8 cellular contexts compared by ENCODE assay signal in genomic region chr1:36307601-36308330, GRCh38. TPM values are rescaled to one million over a fixed set of nuclear protein-coding genes. Genes with fewer than 3 reads are reported as not detected.
A peak's percentile ranks its signal among the peaks of the same experiment; 100 is the strongest.
DNase-seq lines count a peak whose midpoint lies in the region; ATAC-seq and TF ChIP-seq lines count a peak whose summit lies in the region.

No MANE protein-coding gene starts in this region.

- H3K4me1 Mint-ChIP-seq in CD14-positive monocyte: peaks cover 34% of the 10 kb centered on the region
- H3K4me1 Mint-ChIP-seq in natural killer cell treated with Interleukin-12 subunit alpha and Interleukin-12 subunit beta and Interleukin-15 and Interleukin-18, amount 100 ng/mL, for 72 hours (ENCODE audit: low read depth in 2 of 2): peaks cover 5 to 14% of the 10 kb centered on the region in 2 donors

- H3K36me3 Mint-ChIP-seq in CD14-positive monocyte: peaks cover 19 to 22% of the 10 kb centered on the region in 2 donors
- H3K36me3 Mint-ChIP-seq in natural killer cell treated with Interleukin-12 subunit alpha and Interleukin-12 subunit beta and Interleukin-15 and Interleukin-18, amount 100 ng/mL, for 72 hours: peaks cover 7% of the 10 kb centered on the region

- peak overlapping the region in 5 of 7 donors; percentile 23 to 91 (median 88) for H3K27ac Mint-ChIP-seq in CD14-positive monocyte
- peak overlapping the region; percentile 63 to 88 for H3K27ac Mint-ChIP-seq in natural killer cell treated with Interleukin-12 subunit alpha and Interleukin-12 subunit beta and Interleukin-15 and Interleukin-18, amount 100 ng/mL, for 72 hours

- H3K4me3 Mint-ChIP-seq in CD14-positive monocyte: peak overlapping the region; percentile 92 to 93
- H3K4me3 Mint-ChIP-seq in natural killer cell treated with Interleukin-12 subunit alpha and Interleukin-12 subunit beta and Interleukin-15 and Interleukin-18, amount 100 ng/mL, for 72 hours: peak overlapping the region; percentile 90

- peaks cover 4 to 7% (median 5%) of the 10 kb centered on the region in 3 donors for H3K27me3 Mint-ChIP-seq in CD14-positive monocyte (ENCODE audit: low read depth in 3 of 3)
- H3K27me3 Mint-ChIP-seq in natural killer cell treated with Interleukin-12 subunit alpha and Interleukin-12 subunit beta and Interleukin-15 and Interleukin-18, amount 100 ng/mL, for 72 hours: no peaks in the 10 kb centered on the region

- H3K79me2 ChIP-seq in Karpas-422 (ENCODE audit: low read length): peaks cover 13% of the 10 kb centered on the region

- no peak for TF ChIP-seq CTCF in CD14-positive monocyte (IDR thresholded peaks at IDR 0.05)
- no peak for TF ChIP-seq CTCF in coronary artery (IDR thresholded peaks at IDR 0.05)

- no peaks in the 10 kb centered on the region for H3K9me2 ChIP-seq in Karpas-422 (replicated peaks; ENCODE audit: insufficient read depth, low read length)

- peaks cover 19% of the 10 kb centered on the region for H3K36me3 ChIP-seq in Karpas-422 (ENCODE audit: insufficient read depth, low read length)

- H3K9me3 Mint-ChIP-seq in CD14-positive monocyte: peaks cover 0 to 2% (median 0%) of the 10 kb centered on the region in 7 donors
- no peaks in the 10 kb centered on the region for H3K9me3 Mint-ChIP-seq in natural killer cell treated with Interleukin-12 subunit alpha and Interleukin-12 subunit beta and Interleukin-15 and Interleukin-18, amount 100 ng/mL, for 72 hours

- intact Hi-C loops in CD14-positive monocyte (cut with micrococcal nuclease): loop anchor here in 1 of 2 donors (10.0 kb wide), 1 partner anchor 1167 kb away; the partner anchor contains the start of gene ZC3H12A

- DNase-seq in CD14-positive monocyte (ENCODE audit: low spot score): no peak
- no peak for DNase-seq in Karpas-422
- DNase-seq in coronary artery (ENCODE audit: low spot score): no peak
- DNase-seq in natural killer cell treated with Interleukin-12 subunit alpha and Interleukin-12 subunit beta and Interleukin-15 and Interleukin-18, amount 100 ng/mL, for 72 hours (ENCODE audit: low spot score): no peak
- DNase-seq in retina: no peak
- DNase-seq in GM19240 (ENCODE audit: insufficient read length, low spot score): no peak
- no peak for DNase-seq in mucosa of gallbladder (ENCODE audit: low spot score)

- no peak overlapping the region for H2AFZ ChIP-seq in Karpas-422 (ENCODE audit: low read length)

- no peak overlapping the region for H3K27ac ChIP-seq in Karpas-422 (ENCODE audit: low read length)
- H3K27ac ChIP-seq in coronary artery: no peak overlapping the region

- no peaks in the 10 kb centered on the region for H3K9me3 ChIP-seq in Karpas-422 (ENCODE audit: low read length)

- ATAC-seq in natural killer cell treated with Interleukin-12 subunit alpha and Interleukin-12 subunit beta and Interleukin-15 and Interleukin-18, amount 100 ng/mL, for 72 hours: no peak
- no peak for ATAC-seq in GM19023 (IDR thresholded peaks at IDR 0.05; ENCODE audit: unreplicated experiment)

- H3K4me2 ChIP-seq in Karpas-422 (ENCODE audit: low read depth, low read length, poor library complexity, severe bottlenecking): peak overlapping the region; percentile 73

- no peaks in the 10 kb centered on the region for H3K27me3 ChIP-seq in Karpas-422 (ENCODE audit: low read length)

- peaks cover 20% of the 10 kb centered on the region for H3K4me1 ChIP-seq in Karpas-422 (ENCODE audit: low read length)

- peak overlapping the region; percentile 70 for H3K9ac ChIP-seq in Karpas-422 (ENCODE audit: low read length)

- H3K4me3 ChIP-seq in Karpas-422 (ENCODE audit: low read length) (peak overlapping the region; percentile 69), coronary artery (peak overlapping the region; percentile 83)

- no peaks in the 10 kb centered on the region for H4K20me1 ChIP-seq in Karpas-422 (ENCODE audit: insufficient read depth, low read depth, low read length)

RNA-seq across cellular contexts. Expression of gene SH3D21, which starts 1.6 kb away (rescaled TPM):
- not detected for polyA plus RNA-seq in CD14-positive monocyte
- total RNA-seq in Karpas-422 (2014; rRNA removed; shearing (Covaris generic); ENCODE audit: low replicate concordance): 8.2 and 16.4 TPM in 2 replicates
- 10 to 100 TPM; 12.6 to 18.6 TPM for total RNA-seq in natural killer cell treated with Interleukin-12 subunit alpha and Interleukin-12 subunit beta and Interleukin-15 and Interleukin-18, amount 100 ng/mL, for 72 hours
- total RNA-seq in mucosa of gallbladder: 12.1 TPM

RNA-seq across cellular contexts. Expression of gene EVA1B, which starts 15.7 kb away (rescaled TPM):
- 10 to 100 TPM; 16.6 to 19.1 TPM for polyA plus RNA-seq in CD14-positive monocyte
- 0.75 and 7.1 TPM in 2 replicates for total RNA-seq in Karpas-422 (2014; rRNA removed; shearing (Covaris generic); ENCODE audit: low replicate concordance)
- 1 to 10 TPM; 5.8 to 6.3 TPM for total RNA-seq in natural killer cell treated with Interleukin-12 subunit alpha and Interleukin-12 subunit beta and Interleukin-15 and Interleukin-18, amount 100 ng/mL, for 72 hours
- 30.3 TPM for total RNA-seq in mucosa of gallbladder
